Comparison of ENCODE assay signal across 1 cellular context in genomic region chr9:16308645-16309044, GRCh38.
TF ChIP-seq lines count a peak whose summit lies in the region.

No MANE protein-coding gene starts in this region.

TF ChIP-seq in GM23338, 12 proteins besides CTCF, POLR2A, EP300 and RAD21 (continued from another document):
- TF ChIP-seq, protein P1, sequence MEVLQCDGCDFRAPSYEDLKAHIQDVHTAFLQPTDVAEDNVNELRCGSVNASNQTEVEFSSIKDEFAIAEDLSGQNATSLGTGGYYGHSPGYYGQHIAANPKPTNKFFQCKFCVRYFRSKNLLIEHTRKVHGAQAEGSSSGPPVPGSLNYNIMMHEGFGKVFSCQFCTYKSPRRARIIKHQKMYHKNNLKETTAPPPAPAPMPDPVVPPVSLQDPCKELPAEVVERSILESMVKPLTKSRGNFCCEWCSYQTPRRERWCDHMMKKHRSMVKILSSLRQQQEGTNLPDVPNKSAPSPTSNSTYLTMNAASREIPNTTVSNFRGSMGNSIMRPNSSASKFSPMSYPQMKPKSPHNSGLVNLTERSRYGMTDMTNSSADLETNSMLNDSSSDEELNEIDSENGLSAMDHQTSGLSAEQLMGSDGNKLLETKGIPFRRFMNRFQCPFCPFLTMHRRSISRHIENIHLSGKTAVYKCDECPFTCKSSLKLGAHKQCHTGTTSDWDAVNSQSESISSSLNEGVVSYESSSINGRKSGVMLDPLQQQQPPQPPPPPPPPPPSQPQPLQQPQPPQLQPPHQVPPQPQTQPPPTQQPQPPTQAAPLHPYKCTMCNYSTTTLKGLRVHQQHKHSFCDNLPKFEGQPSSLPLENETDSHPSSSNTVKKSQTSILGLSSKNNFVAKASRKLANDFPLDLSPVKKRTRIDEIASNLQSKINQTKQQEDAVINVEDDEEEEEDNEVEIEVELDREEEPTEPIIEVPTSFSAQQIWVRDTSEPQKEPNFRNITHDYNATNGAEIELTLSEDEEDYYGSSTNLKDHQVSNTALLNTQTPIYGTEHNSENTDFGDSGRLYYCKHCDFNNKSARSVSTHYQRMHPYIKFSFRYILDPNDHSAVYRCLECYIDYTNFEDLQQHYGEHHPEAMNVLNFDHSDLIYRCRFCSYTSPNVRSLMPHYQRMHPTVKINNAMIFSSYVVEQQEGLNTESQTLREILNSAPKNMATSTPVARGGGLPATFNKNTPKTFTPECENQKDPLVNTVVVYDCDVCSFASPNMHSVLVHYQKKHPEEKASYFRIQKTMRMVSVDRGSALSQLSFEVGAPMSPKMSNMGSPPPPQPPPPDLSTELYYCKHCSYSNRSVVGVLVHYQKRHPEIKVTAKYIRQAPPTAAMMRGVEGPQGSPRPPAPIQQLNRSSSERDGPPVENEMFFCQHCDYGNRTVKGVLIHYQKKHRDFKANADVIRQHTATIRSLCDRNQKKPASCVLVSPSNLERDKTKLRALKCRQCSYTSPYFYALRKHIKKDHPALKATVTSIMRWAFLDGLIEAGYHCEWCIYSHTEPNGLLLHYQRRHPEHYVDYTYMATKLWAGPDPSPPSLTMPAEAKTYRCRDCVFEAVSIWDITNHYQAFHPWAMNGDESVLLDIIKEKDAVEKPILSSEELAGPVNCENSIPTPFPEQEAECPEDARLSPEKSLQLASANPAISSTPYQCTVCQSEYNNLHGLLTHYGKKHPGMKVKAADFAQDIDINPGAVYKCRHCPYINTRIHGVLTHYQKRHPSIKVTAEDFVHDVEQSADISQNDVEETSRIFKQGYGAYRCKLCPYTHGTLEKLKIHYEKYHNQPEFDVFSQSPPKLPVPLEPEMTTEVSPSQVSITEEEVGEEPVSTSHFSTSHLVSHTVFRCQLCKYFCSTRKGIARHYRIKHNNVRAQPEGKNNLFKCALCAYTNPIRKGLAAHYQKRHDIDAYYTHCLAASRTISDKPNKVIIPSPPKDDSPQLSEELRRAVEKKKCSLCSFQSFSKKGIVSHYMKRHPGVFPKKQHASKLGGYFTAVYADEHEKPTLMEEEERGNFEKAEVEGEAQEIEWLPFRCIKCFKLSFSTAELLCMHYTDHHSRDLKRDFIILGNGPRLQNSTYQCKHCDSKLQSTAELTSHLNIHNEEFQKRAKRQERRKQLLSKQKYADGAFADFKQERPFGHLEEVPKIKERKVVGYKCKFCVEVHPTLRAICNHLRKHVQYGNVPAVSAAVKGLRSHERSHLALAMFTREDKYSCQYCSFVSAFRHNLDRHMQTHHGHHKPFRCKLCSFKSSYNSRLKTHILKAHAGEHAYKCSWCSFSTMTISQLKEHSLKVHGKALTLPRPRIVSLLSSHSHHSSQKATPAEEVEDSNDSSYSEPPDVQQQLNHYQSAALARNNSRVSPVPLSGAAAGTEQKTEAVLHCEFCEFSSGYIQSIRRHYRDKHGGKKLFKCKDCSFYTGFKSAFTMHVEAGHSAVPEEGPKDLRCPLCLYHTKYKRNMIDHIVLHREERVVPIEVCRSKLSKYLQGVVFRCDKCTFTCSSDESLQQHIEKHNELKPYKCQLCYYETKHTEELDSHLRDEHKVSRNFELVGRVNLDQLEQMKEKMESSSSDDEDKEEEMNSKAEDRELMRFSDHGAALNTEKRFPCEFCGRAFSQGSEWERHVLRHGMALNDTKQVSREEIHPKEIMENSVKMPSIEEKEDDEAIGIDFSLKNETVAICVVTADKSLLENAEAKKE (CRISPR knock-in tag; IDR thresholded peaks at IDR 0.05), result no peak
- TF ChIP-seq, protein P2, sequence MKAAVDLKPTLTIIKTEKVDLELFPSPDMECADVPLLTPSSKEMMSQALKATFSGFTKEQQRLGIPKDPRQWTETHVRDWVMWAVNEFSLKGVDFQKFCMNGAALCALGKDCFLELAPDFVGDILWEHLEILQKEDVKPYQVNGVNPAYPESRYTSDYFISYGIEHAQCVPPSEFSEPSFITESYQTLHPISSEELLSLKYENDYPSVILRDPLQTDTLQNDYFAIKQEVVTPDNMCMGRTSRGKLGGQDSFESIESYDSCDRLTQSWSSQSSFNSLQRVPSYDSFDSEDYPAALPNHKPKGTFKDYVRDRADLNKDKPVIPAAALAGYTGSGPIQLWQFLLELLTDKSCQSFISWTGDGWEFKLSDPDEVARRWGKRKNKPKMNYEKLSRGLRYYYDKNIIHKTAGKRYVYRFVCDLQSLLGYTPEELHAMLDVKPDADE (IDR thresholded peaks at IDR 0.05), result no peak
- no peak for TF ChIP-seq EZH2 (IDR thresholded peaks at IDR 0.05; ENCODE audit: low read depth, unreplicated experiment)
- TF ChIP-seq CREB1 (CRISPR knock-in tag; IDR thresholded peaks at IDR 0.05; ENCODE audit: low read depth), result no peak
- TF ChIP-seq ZNF331 (CRISPR knock-in tag; IDR thresholded peaks at IDR 0.05; ENCODE audit: low read depth), result no peak
- no peak for TF ChIP-seq JUNB (IDR thresholded peaks at IDR 0.05; ENCODE audit: unreplicated experiment)
- TF ChIP-seq NANOG (IDR thresholded peaks at IDR 0.05; ENCODE audit: borderline replicate concordance), result no peak
- TF ChIP-seq EZH2phosphoT487 (IDR thresholded peaks at IDR 0.05; ENCODE audit: unreplicated experiment), result no peak
- no peak for TF ChIP-seq REST (IDR thresholded peaks at IDR 0.05; ENCODE audit: unreplicated experiment)
- TF ChIP-seq ZNF114 (CRISPR knock-in tag; IDR thresholded peaks at IDR 0.05), result no peak
